1 cellular context compared by ENCODE assay signal in the genomic region with DNA sequence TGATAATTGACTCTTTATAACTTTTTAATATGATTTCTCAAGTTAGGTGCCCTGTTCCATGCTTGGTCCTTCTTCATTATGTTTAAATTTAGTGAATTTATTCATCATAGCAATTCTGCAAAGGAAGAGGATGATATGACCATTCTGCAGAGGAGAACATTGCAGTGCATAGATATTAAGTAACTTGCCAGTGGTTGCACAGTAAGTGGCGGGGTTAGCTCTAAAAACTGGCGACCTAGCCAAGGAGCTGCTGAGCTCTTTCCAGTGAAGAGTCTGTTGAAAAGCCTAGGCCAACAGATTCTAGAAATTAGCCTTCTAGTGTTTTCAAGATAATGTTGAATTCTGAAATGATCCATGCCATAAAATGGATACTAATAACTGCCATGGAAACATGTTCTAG.
TF ChIP-seq lines count a peak whose summit lies in the region.

No MANE protein-coding gene starts in this region.

TF ChIP-seq in neural cell, 6 proteins besides CTCF, POLR2A, EP300 and RAD21:
- no peak for TF ChIP-seq POLR2AphosphoS5 (IDR thresholded peaks at IDR 0.05)
- no peak for TF ChIP-seq SMC3 (conservative IDR thresholded peaks at IDR 0.05; ENCODE audit: poor library complexity)
TF ChIP-seq in neural cell: peak in this region for 0.
